Comparison of ENCODE assay signal across 15 cellular contexts in genomic region chr16:9929313-9929712, GRCh38.
A peak's percentile ranks its signal among the peaks of the same experiment; 100 is the strongest.
DNase-seq lines count a peak whose midpoint lies in the region; ATAC-seq and TF ChIP-seq lines count a peak whose summit lies in the region.
"Had no signal": no experiment of that assay in that cellular context is flagged by ENCODE, and none has a peak within 500 bp of the region (broad histone marks: within the 10 kb centered on the region; RNA-seq: fewer than 3 reads in every experiment).

No MANE protein-coding gene starts in this region.

- no peaks in the 10 kb centered on the region for H3K36me3 ChIP-seq in mucosa of descending colon (ENCODE audit: low read depth)

- peak; percentile 30 for DNase-seq in GM13976 (ENCODE audit: low spot score)
- peak; percentile 59 for DNase-seq in NOMO-1 treated with DMSO at 0.1 percent for 48 hours (lab: John Stamatoyannopoulos, UW; ENCODE audit: unreplicated experiment)
- DNase-seq in activated CD8-positive, alpha-beta memory T cell treated with anti-CD3 and anti-CD28 coated beads, Interleukin-2, amount 50 U/mL, for 48 hours: no peak
- no peak for DNase-seq in mucosa of descending colon
- no peak for DNase-seq in ecto neural progenitor cell (ENCODE audit: low spot score)
- DNase-seq: activated CD8-positive, alpha-beta T cell treated with anti-CD3 and anti-CD28 coated beads for 36 hours; activated naive CD8-positive, alpha-beta T cell treated with anti-CD3 and anti-CD28 coated beads, Interleukin-2, amount 10 ng/mL, durations not matched to agents 7 days and 5 days; activated T-cell treated with anti-CD3 and anti-CD28 coated beads, Interleukin-2, amount 50 U/mL, for 72 hours; CD4-positive, CD25-positive, alpha-beta regulatory T cell; dermis blood vessel endothelial cell; DND-41 had no signal

- H3K4me3 ChIP-seq in mucosa of descending colon: no peak overlapping the region
- H3K4me3 ChIP-seq: SK-N-MC had no signal

- no peaks in the 10 kb centered on the region for H3K4me1 ChIP-seq in mucosa of descending colon (ENCODE audit: low read depth)

- in situ Hi-C loops in GM13976 (cut with MboI; ENCODE audit: low sequenced_read_pairs, unreplicated experiment): no loop called here

- intact Hi-C loops in mucosa of descending colon (cut with DNase I, micrococcal nuclease): no loop called here

- ATAC-seq in GM19351 (IDR thresholded peaks at IDR 0.05; ENCODE audit: unreplicated experiment): peak; percentile 89
- ATAC-seq in HG02885 (IDR thresholded peaks at IDR 0.05; ENCODE audit: poor library complexity, unreplicated experiment): peak; percentile 88
- ATAC-seq in HG03108 (IDR thresholded peaks at IDR 0.05; ENCODE audit: unreplicated experiment): no peak
- ATAC-seq in mucosa of descending colon: no peak
- ATAC-seq: activated CD8-positive, alpha-beta T cell treated with anti-CD3 and anti-CD28 coated beads for 36 hours; activated T-cell treated with anti-CD3 and anti-CD28 coated beads, Interleukin-2, amount 50 U/mL, for 72 hours had no signal

- no peaks in the 10 kb centered on the region for H3K9me3 ChIP-seq in mucosa of descending colon

- TF ChIP-seq CTCF in GM13976 (IDR thresholded peaks at IDR 0.05; ENCODE audit: borderline replicate concordance, control extremely low read depth, extremely low read depth, insufficient read depth, missing control alignments) (no peak), mucosa of descending colon (IDR thresholded peaks at IDR 0.05) (no peak)

Comparison
In these comparisons a context has a peak if more than half of its experiments do, and no peak if none do; other contexts are left out.
1. DNase-seq: peak in GM13976 (single experiment) and NOMO-1 treated with DMSO at 0.1 percent for 48 hours (single experiment); none in activated CD8-positive, alpha-beta memory T cell treated with anti-CD3 and anti-CD28 coated beads, Interleukin-2, amount 50 U/mL, for 48 hours (single experiment), mucosa of descending colon (0 of 3) and ecto neural progenitor cell (single experiment).
2. ATAC-seq: peak in GM19351 (single experiment) and HG02885 (single experiment); none in HG03108 (single experiment) and mucosa of descending colon (single experiment).